In genomic region chr3:100060685-100061484, GRCh38 we compare ENCODE assay signal across 16 cellular contexts.
DNase-seq lines count a peak whose midpoint lies in the region; ATAC-seq lines count a peak whose summit lies in the region.
"Had no signal": no experiment of that assay in that cellular context is flagged by ENCODE, and none has a peak within 500 bp of the region (broad histone marks: within the 10 kb centered on the region; RNA-seq: fewer than 3 reads in every experiment).

No MANE protein-coding gene starts in this region.

- no peaks in the 10 kb centered on the region for H3K9me3 Mint-ChIP-seq in memory B cell
- H3K9me3 Mint-ChIP-seq: T-cell had no signal

- H3K4me3 Mint-ChIP-seq in memory B cell: no peak overlapping the region
- H3K4me3 Mint-ChIP-seq: neural progenitor cell, T-cell had no signal

- peaks cover 2% of the 10 kb centered on the region for H3K4me1 Mint-ChIP-seq in memory B cell
- H3K4me1 Mint-ChIP-seq: neural progenitor cell had no signal

- ATAC-seq in GM21515 (IDR thresholded peaks at IDR 0.05; ENCODE audit: unreplicated experiment) (peak; percentile 59), memory B cell (ENCODE audit: low read depth) (peak; percentile 52), GM19328 (IDR thresholded peaks at IDR 0.05; ENCODE audit: unreplicated experiment) (no peak)

- DNase-seq in DMS 273 (lab: John Stamatoyannopoulos, UW; ENCODE audit: unreplicated experiment): peak; percentile 47
- no peak for DNase-seq in DMS 273 treated with DMSO at 0.1 percent for 48 hours (lab: John Stamatoyannopoulos, UW)
- DNase-seq in NOMO-1 treated with DMSO at 0.1 percent for 48 hours (lab: John Stamatoyannopoulos, UW; ENCODE audit: unreplicated experiment): peak; percentile 90
- DNase-seq in memory B cell (ENCODE audit: low spot score in 2 of 2): no peak
- no peak for DNase-seq in COR-L47 (lab: John Stamatoyannopoulos, UW)
- no peak for DNase-seq in NCI-H146 (lab: John Stamatoyannopoulos, UW)
- DNase-seq: activated CD8-positive, alpha-beta memory T cell treated with anti-CD3 and anti-CD28 coated beads for 24 hours; DMS153; kidney glomerular epithelial cell; NCI-H1694 treated with DMSO at 0.1 percent for 48 hours; NCI-H82; T-cell; trophoblast cell had no signal

- no peaks in the 10 kb centered on the region for H3K27me3 Mint-ChIP-seq in memory B cell
- H3K27me3 Mint-ChIP-seq: T-cell had no signal

- no peak overlapping the region for H3K27ac Mint-ChIP-seq in memory B cell
- H3K27ac Mint-ChIP-seq: neural progenitor cell, T-cell had no signal

- peaks cover 2% of the 10 kb centered on the region for H3K36me3 Mint-ChIP-seq in memory B cell
- H3K36me3 Mint-ChIP-seq: neural progenitor cell, T-cell had no signal

Comparison
In these comparisons a context has a peak if more than half of its experiments do, and no peak if none do; other contexts are left out.
1. DNase-seq: peak in DMS 273 (single experiment) and NOMO-1 treated with DMSO at 0.1 percent for 48 hours (single experiment); none in DMS 273 treated with DMSO at 0.1 percent for 48 hours (single experiment), memory B cell (0 of 2), COR-L47 (single experiment) and NCI-H146 (single experiment).